16 cellular contexts compared by ENCODE assay signal in the genomic region with DNA sequence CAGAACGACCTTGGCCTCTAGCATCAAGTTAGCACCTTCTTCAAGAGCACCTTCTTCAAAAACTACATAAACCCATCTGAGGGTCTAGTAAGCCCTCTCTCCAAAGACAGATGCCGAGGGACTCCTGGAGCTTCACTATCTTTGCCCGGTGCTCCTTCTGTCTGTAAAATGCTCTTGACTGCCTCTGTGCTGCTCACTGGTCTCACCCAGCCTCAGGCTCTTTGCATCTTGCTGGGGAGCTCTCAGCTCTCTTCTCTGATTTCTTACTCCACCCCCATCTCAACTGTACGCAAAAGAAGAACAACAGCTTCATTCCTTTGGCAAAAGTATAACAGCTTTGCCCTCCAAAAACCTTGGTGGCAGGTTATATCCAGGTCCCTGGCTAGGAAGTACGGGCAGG.
DNase-seq lines count a peak whose midpoint lies in the region; ATAC-seq and TF ChIP-seq lines count a peak whose summit lies in the region.
"Had no signal": no experiment of that assay in that cellular context is flagged by ENCODE, and none has a peak within 500 bp of the region (broad histone marks: within the 10 kb centered on the region; RNA-seq: fewer than 3 reads in every experiment).

No MANE protein-coding gene starts in this region.

- peaks cover 5 to 26% (median 12%) of the 10 kb centered on the region in 4 donors for H3K4me1 Mint-ChIP-seq in CD4-positive, CD25-positive, alpha-beta regulatory T cell
- peaks cover 24 to 27% (median 25%) of the 10 kb centered on the region in 3 donors for H3K4me1 Mint-ChIP-seq in T-cell
- no peaks in the 10 kb centered on the region for H3K4me1 Mint-ChIP-seq in progenitor cell of endocrine pancreas (ENCODE audit: low read depth)

- H3K36me3 Mint-ChIP-seq in CD4-positive, CD25-positive, alpha-beta regulatory T cell, result peaks cover 42% of the 10 kb centered on the region
- H3K36me3 Mint-ChIP-seq in T-cell (peaks cover 50% of the 10 kb centered on the region), progenitor cell of endocrine pancreas (ENCODE audit: insufficient read depth) (peaks cover 6% of the 10 kb centered on the region)

- no peaks in the 10 kb centered on the region for H3K9me3 Mint-ChIP-seq in CD4-positive, CD25-positive, alpha-beta regulatory T cell
- H3K9me3 Mint-ChIP-seq in T-cell, result no peaks in the 10 kb centered on the region
- H3K9me3 Mint-ChIP-seq in progenitor cell of endocrine pancreas (ENCODE audit: low read depth), result peaks cover 3% of the 10 kb centered on the region

- CTCF ChIA-PET in T-cell (lab: Charles Lee), result interaction anchor here (0.5 to 0.6 kb wide), 2 partner anchors 8 to 1089 kb away, joined by 3 read pairs; no protein-coding TSS in a partner anchor

- no peak for TF ChIP-seq CTCF in progenitor cell of endocrine pancreas (IDR thresholded peaks at IDR 0.05; ENCODE audit: unreplicated experiment)

- H3K4me3 Mint-ChIP-seq in CD4-positive, CD25-positive, alpha-beta regulatory T cell, result no peak overlapping the region
- no peak overlapping the region for H3K4me3 Mint-ChIP-seq in T-cell
- H3K4me3 Mint-ChIP-seq in progenitor cell of endocrine pancreas (ENCODE audit: low read depth), result no peak overlapping the region

- DNase-seq in CD4-positive, CD25-positive, alpha-beta regulatory T cell, result no peak
- DNase-seq in T-cell (no peak), iPS-NIHi7 (ENCODE audit: extremely low spot score) (peak; percentile 14), progenitor cell of endocrine pancreas (ENCODE audit: low spot score, unreplicated experiment) (no peak)
- DNase-seq: 8988T, AML-193, Calu3, DMS 273 treated with DMSO at 0.1 percent for 48 hours, GOT3 had no signal

- POLR2A ChIA-PET in T-cell (lab: Charles Lee), result interaction anchor here (0.6 to 0.9 kb wide), 5 partner anchors 12 to 350 kb away, joined by 3 to 4 read pairs (median 3); no protein-coding TSS in a partner anchor

- no peaks in the 10 kb centered on the region for H3K27me3 Mint-ChIP-seq in CD4-positive, CD25-positive, alpha-beta regulatory T cell
- H3K27me3 Mint-ChIP-seq in T-cell (no peaks in the 10 kb centered on the region), progenitor cell of endocrine pancreas (no peaks in the 10 kb centered on the region)

- peak overlapping the region in 2 of 3 donors; percentile 3 to 22 for H3K27ac Mint-ChIP-seq in CD4-positive, CD25-positive, alpha-beta regulatory T cell
- H3K27ac Mint-ChIP-seq in T-cell (peak overlapping the region; percentile 69), progenitor cell of endocrine pancreas (peak overlapping the region; percentile 68)

- H3K4me1 ChIP-seq in CD4-positive, CD25-positive, alpha-beta regulatory T cell (ENCODE audit: control insufficient read depth, insufficient read depth, low read length, poor library complexity, severe bottlenecking), result no peaks in the 10 kb centered on the region
- H3K4me1 ChIP-seq: BLaER1, HAP-1 had no signal

- no peak for ATAC-seq in CD4-positive, CD25-positive, alpha-beta regulatory T cell (ENCODE audit: low read depth in 2 of 2)
- no peak for ATAC-seq in T-cell (replicated peaks in 1 of 4)
- ATAC-seq in GM21528 (IDR thresholded peaks at IDR 0.05; ENCODE audit: low FRiP score, unreplicated experiment), result no peak
- ATAC-seq in GM21619 (IDR thresholded peaks at IDR 0.05; ENCODE audit: unreplicated experiment), result no peak
- ATAC-seq in HG02884 (IDR thresholded peaks at IDR 0.05; ENCODE audit: unreplicated experiment), result no peak
- ATAC-seq: GM12878 had no signal

- H3K27me3 ChIP-seq in CD4-positive, CD25-positive, alpha-beta regulatory T cell (ENCODE audit: control insufficient read depth, insufficient read depth, low read length), result no peaks in the 10 kb centered on the region
- H3K27me3 ChIP-seq: BLaER1 had no signal

- peaks cover 14% of the 10 kb centered on the region for H3K36me3 ChIP-seq in CD4-positive, CD25-positive, alpha-beta regulatory T cell (ENCODE audit: control insufficient read depth, insufficient read depth, low read length)
- H3K36me3 ChIP-seq: HAP-1 had no signal

- H3K27ac ChIP-seq in CD4-positive, CD25-positive, alpha-beta regulatory T cell (ENCODE audit: insufficient read depth, low read length, poor library complexity, severe bottlenecking), result no peak overlapping the region
- H3K27ac ChIP-seq: BLaER1, HL-60 had no signal

- no peak overlapping the region for H3K4me3 ChIP-seq in CD4-positive, CD25-positive, alpha-beta regulatory T cell (ENCODE audit: low read depth, low read length)
- H3K4me3 ChIP-seq: BLaER1, GM12878, HAP-1 had no signal

- H3K9me3 ChIP-seq in CD4-positive, CD25-positive, alpha-beta regulatory T cell (ENCODE audit: control insufficient read depth in 2 of 2, low read length in 2 of 2), result no peaks in the 10 kb centered on the region
- H3K9me3 ChIP-seq: BLaER1, HAP-1 had no signal

Comparison
In these comparisons a context has a peak if more than half of its experiments do, and no peak if none do; other contexts are left out.
1. H3K27ac Mint-ChIP-seq: peak in every context shown above with its lines; median percentile 69 in T-cell; 68 in progenitor cell of endocrine pancreas; 12 in CD4-positive, CD25-positive, alpha-beta regulatory T cell.